ENCODE assay signal across 24 cellular contexts in genomic region chr6:40302856-40303449, GRCh38.
"Had no signal": no experiment of that assay in that cellular context is flagged by ENCODE, and none has a peak within 500 bp of the region (broad histone marks: within the 10 kb centered on the region; RNA-seq: fewer than 3 reads in every experiment).

No MANE protein-coding gene starts in this region.

- H3K36me3 Mint-ChIP-seq: activated CD8-positive, alpha-beta memory T cell treated with anti-CD3 and anti-CD28 coated beads, Interleukin-2, amount 10 ng/mL, durations not matched to agents 7 days and 5 days; mesothelial cell of epicardium; stimulated activated naive B cell treated with anti-CD40 and anti-IgM and Interleukin-4, amounts not matched to agents 10 μg/mL and 1 μg/mL and 100 μg/mL, for 72 hours had no signal

- H3K27ac ChIP-seq: foreskin keratinocyte, left lung, prostate gland, testis, uterus, VCaP had no signal

- H3K4me3 ChIP-seq: left lung, prostate gland, testis, uterus had no signal

- H3K36me3 ChIP-seq: left lung, prostate gland, uterus had no signal

- ATAC-seq: activated CD8-positive, alpha-beta memory T cell treated with anti-CD3 and anti-CD28 coated beads, Interleukin-2, amount 10 ng/mL, durations not matched to agents 7 days and 5 days; activated CD8-positive, alpha-beta T cell treated with anti-CD3 and anti-CD28 coated beads for 36 hours; activated naive CD8-positive, alpha-beta T cell treated with anti-CD3 and anti-CD28 coated beads, Interleukin-2, amount 50 U/mL, for 24 hours; foreskin keratinocyte; left lung; naive thymus-derived CD8-positive, alpha-beta T cell; stimulated activated naive B cell treated with anti-CD40 and anti-IgM and Interleukin-4, amounts not matched to agents 10 μg/mL and 1 μg/mL and 100 μg/mL, for 72 hours had no signal

- H3K27ac Mint-ChIP-seq: activated CD4-positive, alpha-beta T cell treated with anti-CD3 and anti-CD28 coated beads, Interleukin-2, amount 10 ng/mL, durations not matched to agents 7 days and 5 days; activated CD8-positive, alpha-beta memory T cell treated with anti-CD3 and anti-CD28 coated beads, Interleukin-2, amount 10 ng/mL, durations not matched to agents 7 days and 5 days; activated CD8-positive, alpha-beta T cell treated with anti-CD3 and anti-CD28 coated beads for 36 hours; activated naive CD8-positive, alpha-beta T cell treated with anti-CD3 and anti-CD28 coated beads, Interleukin-2, amount 50 U/mL, for 24 hours; activated T-helper 1 cell treated with anti-CD3 and anti-CD28 coated beads, Interleukin-12 subunit alpha, Interleukin-12 subunit beta, Interleukin-2, Interleukin-4 antibody, amounts not matched to agents 30 ng/mL and 10 ng/mL and 1 ng/mL, durations not matched to agents 14 hours and 24 hours and 36 hours; dendritic cell treated with granulocyte-macrophage colony-stimulating factor and Interleukin-4, amounts not matched to agents 40 ng/mL and 50 ng/mL, for 4 days; mesothelial cell of epicardium; naive thymus-derived CD8-positive, alpha-beta T cell; stimulated activated naive B cell treated with anti-CD40 and anti-IgM and Interleukin-4, amounts not matched to agents 10 μg/mL and 1 μg/mL and 100 μg/mL, for 72 hours had no signal

- DNase-seq: activated CD4-positive, alpha-beta T cell treated with anti-CD3 and anti-CD28 coated beads, Interleukin-2, amount 10 ng/mL, durations not matched to agents 7 days and 5 days; activated CD4-positive, CD25-positive, alpha-beta regulatory T cell treated with anti-CD3 and anti-CD28 coated beads, Interleukin-2, amount 50 U/mL, for 72 hours; activated CD8-positive, alpha-beta memory T cell treated with anti-CD3 and anti-CD28 coated beads, Interleukin-2, amount 10 ng/mL, durations not matched to agents 7 days and 5 days; activated CD8-positive, alpha-beta T cell treated with anti-CD3 and anti-CD28 coated beads for 36 hours; activated gamma-delta T cell; activated naive CD4-positive, alpha-beta T cell treated with anti-CD3 and anti-CD28 coated beads, Interleukin-2, amount 50 U/mL, for 16 hours; activated naive CD8-positive, alpha-beta T cell treated with anti-CD3 and anti-CD28 coated beads, Interleukin-2, amount 50 U/mL, for 24 hours; activated T-cell treated with anti-CD3 and anti-CD28 coated beads for 4 hours; effector CD8-positive, alpha-beta T cell; foreskin keratinocyte; kidney glomerular epithelial cell; left lung; naive thymus-derived CD8-positive, alpha-beta T cell; stimulated activated CD4-positive, alpha-beta T cell treated with anti-CD3 and anti-CD28 coated beads, Interleukin-2, amount 100 ng/mL, for 48 hours; stimulated activated CD8-positive, alpha-beta memory T cell treated with anti-CD3 and anti-CD28 coated beads, Interleukin-4, amount 100 ng/mL, for 48 hours; stimulated activated naive B cell treated with anti-CD40 and anti-IgM and Interleukin-4, amounts not matched to agents 10 μg/mL and 1 μg/mL and 100 μg/mL, for 72 hours; testis; trophoblast cell; uterus had no signal

- H3K27me3 ChIP-seq: testis, uterus had no signal

- H3K9me3 Mint-ChIP-seq: activated T-helper 1 cell treated with anti-CD3 and anti-CD28 coated beads, Interleukin-12 subunit alpha, Interleukin-12 subunit beta, Interleukin-2, Interleukin-4 antibody, amounts not matched to agents 30 ng/mL and 10 ng/mL and 1 ng/mL, durations not matched to agents 14 hours and 24 hours and 36 hours; dendritic cell treated with granulocyte-macrophage colony-stimulating factor and Interleukin-4, amounts not matched to agents 40 ng/mL and 50 ng/mL, for 4 days had no signal

- H3K4me1 ChIP-seq: foreskin keratinocyte, left lung, prostate gland, testis, uterus had no signal

- H3K4me3 Mint-ChIP-seq: activated CD4-positive, alpha-beta T cell treated with anti-CD3 and anti-CD28 coated beads, Interleukin-2, amount 10 ng/mL, durations not matched to agents 7 days and 5 days; activated CD8-positive, alpha-beta memory T cell treated with anti-CD3 and anti-CD28 coated beads, Interleukin-2, amount 10 ng/mL, durations not matched to agents 7 days and 5 days; activated CD8-positive, alpha-beta T cell treated with anti-CD3 and anti-CD28 coated beads for 36 hours; activated naive CD8-positive, alpha-beta T cell treated with anti-CD3 and anti-CD28 coated beads, Interleukin-2, amount 50 U/mL, for 24 hours; activated T-helper 1 cell treated with anti-CD3 and anti-CD28 coated beads, Interleukin-12 subunit alpha, Interleukin-12 subunit beta, Interleukin-2, Interleukin-4 antibody, amounts not matched to agents 30 ng/mL and 10 ng/mL and 1 ng/mL, durations not matched to agents 14 hours and 24 hours and 36 hours; dendritic cell treated with granulocyte-macrophage colony-stimulating factor and Interleukin-4, amounts not matched to agents 40 ng/mL and 50 ng/mL, for 4 days; mesothelial cell of epicardium; naive thymus-derived CD8-positive, alpha-beta T cell; stimulated activated naive B cell treated with anti-CD40 and anti-IgM and Interleukin-4, amounts not matched to agents 10 μg/mL and 1 μg/mL and 100 μg/mL, for 72 hours had no signal

- H3K4me1 Mint-ChIP-seq: activated CD4-positive, alpha-beta T cell treated with anti-CD3 and anti-CD28 coated beads, Interleukin-2, amount 10 ng/mL, durations not matched to agents 7 days and 5 days; activated CD8-positive, alpha-beta memory T cell treated with anti-CD3 and anti-CD28 coated beads, Interleukin-2, amount 10 ng/mL, durations not matched to agents 7 days and 5 days; activated naive CD8-positive, alpha-beta T cell treated with anti-CD3 and anti-CD28 coated beads, Interleukin-2, amount 50 U/mL, for 24 hours; mesothelial cell of epicardium; naive thymus-derived CD8-positive, alpha-beta T cell; stimulated activated naive B cell treated with anti-CD40 and anti-IgM and Interleukin-4, amounts not matched to agents 10 μg/mL and 1 μg/mL and 100 μg/mL, for 72 hours had no signal

- H3K9me3 ChIP-seq: prostate gland, testis, uterus had no signal
